ENCODE assay signal across 8 cellular contexts in the genomic region with DNA sequence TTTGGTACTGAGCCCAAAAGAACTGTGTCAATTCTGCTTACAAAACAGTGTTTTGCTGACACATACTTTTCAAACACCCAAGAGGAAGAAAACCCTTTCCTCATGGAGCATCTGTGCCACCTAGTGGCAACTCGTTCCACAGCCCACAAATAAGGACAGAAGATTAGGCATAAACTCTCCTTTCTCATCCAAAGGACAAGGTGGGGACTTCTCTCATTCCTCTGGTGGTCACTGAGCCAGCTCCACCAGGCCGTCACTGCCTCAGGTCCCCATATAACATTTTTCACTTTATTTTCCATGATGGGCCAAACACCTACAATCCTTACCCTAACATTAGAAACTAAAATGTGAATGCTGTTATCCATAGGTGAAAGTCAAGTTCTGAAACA.
A peak's percentile ranks its signal among the peaks of the same experiment; 100 is the strongest.
DNase-seq lines count a peak whose midpoint lies in the region; ATAC-seq and TF ChIP-seq lines count a peak whose summit lies in the region.

No MANE protein-coding gene starts in this region.

- no peak for TF ChIP-seq POLR2A in erythroblast (IDR thresholded peaks at IDR 0.05; ENCODE audit: low read length)

- peak; percentile 21 to 65 for ATAC-seq in CD4-positive, CD25-positive, alpha-beta regulatory T cell (ENCODE audit: low read depth in 2 of 2)
- peak; percentile 85 for ATAC-seq in mucosa of descending colon
- ATAC-seq in GM21360 (IDR thresholded peaks at IDR 0.05; ENCODE audit: unreplicated experiment), result no peak

- no peak overlapping the region for H3K9ac ChIP-seq in NT2/D1 (ENCODE audit: insufficient read length, low read depth)

- H3K4me1 ChIP-seq in CD4-positive, CD25-positive, alpha-beta regulatory T cell (ENCODE audit: control insufficient read depth, insufficient read depth, low read length, poor library complexity, severe bottlenecking), result peaks cover 23% of the 10 kb centered on the region
- H3K4me1 ChIP-seq in NT2/D1 (ENCODE audit: insufficient read depth, insufficient read length) (peaks cover 9% of the 10 kb centered on the region), mucosa of descending colon (ENCODE audit: low read depth) (peaks cover 2% of the 10 kb centered on the region)

- peaks cover 0 to 2% (median 0%) of the 10 kb centered on the region in 7 donors for H3K9me3 Mint-ChIP-seq in CD4-positive, CD25-positive, alpha-beta regulatory T cell

- no peak overlapping the region for H3K4me3 Mint-ChIP-seq in CD4-positive, CD25-positive, alpha-beta regulatory T cell

- DNase-seq in CD4-positive, CD25-positive, alpha-beta regulatory T cell, result peak; percentile 58 to 84 (median 73)
- DNase-seq in HS-5 (ENCODE audit: low read depth) (peak; percentile 79), NT2/D1 (ENCODE audit: low read depth, low spot score) (peak; percentile 74), activated T-cell treated with anti-CD3 and anti-CD28 coated beads for 1 hour (ENCODE audit: low read depth) (peak; percentile 64), erythroblast (lab: John Stamatoyannopoulos, UW) (peak; percentile 82 to 90), mucosa of descending colon (peak in 2 of 3 donors; percentile 66 to 89)
- peak; percentile 78 for DNase-seq in stimulated activated CD8-positive, alpha-beta memory T cell treated with anti-CD3 and anti-CD28 coated beads, Interleukin-4, amount 100 ng/mL, for 48 hours

- H3K27me3 ChIP-seq in CD4-positive, CD25-positive, alpha-beta regulatory T cell (ENCODE audit: control insufficient read depth, insufficient read depth, low read length), result no peaks in the 10 kb centered on the region
- no peaks in the 10 kb centered on the region for H3K27me3 ChIP-seq in NT2/D1 (ENCODE audit: insufficient read depth, insufficient read length)

- intact Hi-C loops in mucosa of descending colon (cut with DNase I, micrococcal nuclease), result loop anchor here (10.0 kb wide), 1 partner anchor 210 kb away; no protein-coding TSS in a partner anchor

- no peak overlapping the region for H3K27ac Mint-ChIP-seq in CD4-positive, CD25-positive, alpha-beta regulatory T cell

- H3K4me3 ChIP-seq in CD4-positive, CD25-positive, alpha-beta regulatory T cell (ENCODE audit: low read depth, low read length), result no peak overlapping the region
- no peak overlapping the region for H3K4me3 ChIP-seq in NT2/D1 (ENCODE audit: insufficient read length, low read depth)
- H3K4me3 ChIP-seq in mucosa of descending colon, result no peak overlapping the region

- H3K4me1 Mint-ChIP-seq in CD4-positive, CD25-positive, alpha-beta regulatory T cell, result peaks cover 30 to 39% (median 35%) of the 10 kb centered on the region in 4 donors

- peaks cover 25% of the 10 kb centered on the region for H3K36me3 Mint-ChIP-seq in CD4-positive, CD25-positive, alpha-beta regulatory T cell

- H3K27me3 Mint-ChIP-seq in CD4-positive, CD25-positive, alpha-beta regulatory T cell, result no peaks in the 10 kb centered on the region

- H3K27ac ChIP-seq in CD4-positive, CD25-positive, alpha-beta regulatory T cell (ENCODE audit: insufficient read depth, low read length, poor library complexity, severe bottlenecking), result no peak overlapping the region

- TF ChIP-seq CTCF in mucosa of descending colon (IDR thresholded peaks at IDR 0.05), result peak; percentile 67

- no peaks in the 10 kb centered on the region for H3K9me3 ChIP-seq in CD4-positive, CD25-positive, alpha-beta regulatory T cell (ENCODE audit: control insufficient read depth in 2 of 2, low read length in 2 of 2)
- H3K9me3 ChIP-seq in NT2/D1 (ENCODE audit: insufficient read depth, low read length), result no peaks in the 10 kb centered on the region
- no peaks in the 10 kb centered on the region for H3K9me3 ChIP-seq in mucosa of descending colon

- peaks cover 35% of the 10 kb centered on the region for H3K36me3 ChIP-seq in CD4-positive, CD25-positive, alpha-beta regulatory T cell (ENCODE audit: control insufficient read depth, insufficient read depth, low read length)
- H3K36me3 ChIP-seq in NT2/D1 (ENCODE audit: insufficient read depth, insufficient read length, low read length), result peaks cover 48% of the 10 kb centered on the region
- H3K36me3 ChIP-seq in mucosa of descending colon (ENCODE audit: low read depth), result no peaks in the 10 kb centered on the region
